ENCODE assay signal across 10 cellular contexts in genomic region chr11:6617315-6617781, GRCh38.
DNase-seq lines count a peak whose midpoint lies in the region; ATAC-seq and TF ChIP-seq lines count a peak whose summit lies in the region.
"Had no signal": no experiment of that assay in that cellular context is flagged by ENCODE, and none has a peak within 500 bp of the region (broad histone marks: within the 10 kb centered on the region; RNA-seq: fewer than 3 reads in every experiment).

No MANE protein-coding gene starts in this region.

- H3K4me3 ChIP-seq in AG04449 (ENCODE audit: low read depth, low read length) (peak overlapping the region; percentile 29), HL-60 (replicated peaks; ENCODE audit: insufficient read depth, low read length) (peak overlapping the region; percentile 83), astrocyte of the cerebellum (ENCODE audit: low read depth, low read length) (peak overlapping the region; percentile 69), muscle layer of colon (ENCODE audit: low read depth in 1 of 2, low read length in 2 of 2) (peak overlapping the region in 1 of 2 donors; percentile 97)

- no peaks in the 10 kb centered on the region for H3K27me3 ChIP-seq in HL-60 (ENCODE audit: insufficient read depth, poor library complexity, severe bottlenecking)
- no peaks in the 10 kb centered on the region for H3K27me3 ChIP-seq in muscle layer of colon (ENCODE audit: control insufficient read depth in 1 of 2, insufficient read depth in 2 of 2, low read length in 2 of 2)

- H3K36me3 ChIP-seq in muscle layer of colon (ENCODE audit: insufficient read depth, low read length) = peaks cover 39% of the 10 kb centered on the region

- no peak overlapping the region for H3K9ac ChIP-seq in muscle layer of colon (ENCODE audit: low read length)

- ATAC-seq in HG03520 (IDR thresholded peaks at IDR 0.05; ENCODE audit: unreplicated experiment) (no peak), GM21526 (IDR thresholded peaks at IDR 0.05; ENCODE audit: low FRiP score, unreplicated experiment) (no peak)

- in situ Hi-C loops in astrocyte of the cerebellum (cut with HindIII; ENCODE audit: low sequenced_read_pairs) = no loop called here

- H3K4me1 ChIP-seq in muscle layer of colon (ENCODE audit: insufficient read depth, low read length) = peaks cover 33% of the 10 kb centered on the region

- CTCF ChIA-PET in AG04449 (lab: Yijun Ruan, JAX) = interaction anchor here (0.7 to 4.0 kb wide), 9 partner anchors 10 to 112 kb away, joined by 3 to 31 read pairs (median 8); partner anchors contain the start of gene MRPL17

- TF ChIP-seq CTCF in AG04449 (IDR thresholded peaks at IDR 0.05; ENCODE audit: insufficient read depth, low read length, missing control alignments) (no peak), HL-60 (IDR thresholded peaks at IDR 0.05; ENCODE audit: insufficient read depth, low read length) (no peak), astrocyte of the cerebellum (IDR thresholded peaks at IDR 0.05; ENCODE audit: low read depth, low read length, missing control alignments) (no peak)

- no peak for DNase-seq in AG04449 (ENCODE audit: low read depth, low spot score)
- peak; percentile 69 to 93 for DNase-seq in HL-60 (ENCODE audit: low read depth in 1 of 2, low spot score in 1 of 2)
- DNase-seq in astrocyte of the cerebellum (ENCODE audit: low read depth) = no peak
- no peak for DNase-seq in anterior cingulate cortex (lab: John Stamatoyannopoulos, UW)
- no peak for DNase-seq in NCI-H524 (lab: John Stamatoyannopoulos, UW)
- DNase-seq: Caco-2, NCI-H2029 treated with DMSO at 0.1 percent for 48 hours had no signal

- POLR2A ChIA-PET in AG04449 (lab: Yijun Ruan, JAX) = interaction anchor here (1.1 to 1.3 kb wide), 2 partner anchors 10 to 40 kb away, joined by 3 to 4 read pairs; no protein-coding TSS in a partner anchor

- peak overlapping the region; percentile 78 for H3K27ac ChIP-seq in HL-60 (replicated peaks)
- H3K27ac ChIP-seq in muscle layer of colon (ENCODE audit: low read depth, low read length) = peak overlapping the region; percentile 17

- no peaks in the 10 kb centered on the region for H3K9me3 ChIP-seq in muscle layer of colon (ENCODE audit: low read length)
- H3K9me3 ChIP-seq: Caco-2 had no signal

Comparison
In these comparisons a context has a peak if more than half of its experiments do, and no peak if none do; other contexts are left out.
1. DNase-seq: peak in HL-60 (2 of 2); none in AG04449 (single experiment), astrocyte of the cerebellum (single experiment), anterior cingulate cortex (0 of 58) and NCI-H524 (0 of 2).